ENCODE assay signal across 2 cellular contexts in genomic region chr12:95385646-95386045, GRCh38.
TF ChIP-seq lines count a peak whose summit lies in the region.

No MANE protein-coding gene starts in this region.

TF ChIP-seq in GM23338, 12 proteins besides CTCF, POLR2A, EP300 and RAD21 (continued from another document):
- TF ChIP-seq JUNB (IDR thresholded peaks at IDR 0.05; ENCODE audit: unreplicated experiment) (no peak), ZNF331 (CRISPR knock-in tag; IDR thresholded peaks at IDR 0.05; ENCODE audit: low read depth) (no peak), EZH2 (IDR thresholded peaks at IDR 0.05; ENCODE audit: low read depth, unreplicated experiment) (no peak), CREB1 (CRISPR knock-in tag; IDR thresholded peaks at IDR 0.05; ENCODE audit: low read depth) (no peak), POLR2AphosphoS5 (IDR thresholded peaks at IDR 0.05; ENCODE audit: low read depth) (no peak), ZNF462 (CRISPR knock-in tag; IDR thresholded peaks at IDR 0.05) (no peak), NANOG (IDR thresholded peaks at IDR 0.05; ENCODE audit: borderline replicate concordance) (no peak), ZNF114 (CRISPR knock-in tag; IDR thresholded peaks at IDR 0.05) (no peak), REST (IDR thresholded peaks at IDR 0.05; ENCODE audit: unreplicated experiment) (no peak)
TF ChIP-seq in GM23338: peak in this region for 0.

TF ChIP-seq in K562, 482 proteins besides CTCF, POLR2A, EP300 and RAD21 (continued from another document):
- no peak for TF ChIP-seq ATF1 (CRISPR knock-in tag; IDR thresholded peaks at IDR 0.05)
- no peak for TF ChIP-seq ATF1 (tag; IDR thresholded peaks at IDR 0.05)
- no peak for TF ChIP-seq RBM17 (IDR thresholded peaks at IDR 0.05; ENCODE audit: borderline replicate concordance, low read depth, low read length)
- no peak for TF ChIP-seq ZNF592 (IDR thresholded peaks at IDR 0.05)
- TF ChIP-seq SMARCC2 (IDR thresholded peaks at IDR 0.05; ENCODE audit: low read depth): no peak
- TF ChIP-seq LEF1 (IDR thresholded peaks at IDR 0.05): no peak
- TF ChIP-seq POLR2AphosphoS5 (IDR thresholded peaks at IDR 0.05; ENCODE audit: control insufficient read depth, insufficient read depth, low read depth, low read length): no peak
- no peak for TF ChIP-seq MTA2 (IDR thresholded peaks at IDR 0.05; ENCODE audit: low read depth)
- no peak for TF ChIP-seq BRD4 (IDR thresholded peaks at IDR 0.05)
- no peak for TF ChIP-seq ZNF507 (tag; conservative IDR thresholded peaks at IDR 0.05)
- no peak for TF ChIP-seq SRSF9 (IDR thresholded peaks at IDR 0.05; ENCODE audit: borderline replicate concordance, low read depth, low read length)
- no peak for TF ChIP-seq POLR3G (IDR thresholded peaks at IDR 0.05; ENCODE audit: extremely low read depth, insufficient read length, insufficient replicate concordance)
- no peak for TF ChIP-seq CUX1 (CRISPR knock-in tag; IDR thresholded peaks at IDR 0.05)
